In the genomic region with DNA sequence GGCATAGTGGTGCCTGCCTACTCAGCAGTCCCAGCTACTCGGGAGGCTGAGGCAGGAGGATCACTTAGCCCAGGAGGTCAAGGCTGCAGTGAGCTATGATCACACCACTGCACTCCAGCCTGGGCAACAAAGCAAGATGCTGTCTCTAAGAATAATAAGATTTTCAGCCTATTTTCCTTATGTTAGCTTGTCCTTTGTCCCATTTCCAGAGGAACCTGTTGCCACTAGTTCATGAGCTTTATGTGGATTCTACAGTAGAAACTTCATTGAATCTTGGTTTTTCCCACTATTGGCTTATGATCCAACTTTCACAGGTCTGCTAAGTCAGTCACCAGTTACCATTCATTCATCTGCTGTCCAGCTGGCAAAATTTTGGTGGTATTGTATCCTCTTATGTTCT, we compare ENCODE assay signal across 33 cellular contexts. TPM values are rescaled to one million over a fixed set of nuclear protein-coding genes. Genes with fewer than 3 reads are reported as not detected.
"Had no signal": no experiment of that assay in that cellular context is flagged by ENCODE, and none has a peak within 500 bp of the region (broad histone marks: within the 10 kb centered on the region; RNA-seq: fewer than 3 reads in every experiment).

No MANE protein-coding gene starts in this region.

- FAIRE-seq: urothelium cell line had no signal

- H3K9me3 Mint-ChIP-seq: stimulated activated effector memory CD8-positive, alpha-beta T cell treated with anti-CD3 and anti-CD28 coated beads, Interleukin-12 subunit alpha, Interleukin-12 subunit beta, amount 100 ng/mL, for 72 hours; stimulated activated memory B cell treated with anti-CD40 and anti-IgM and Interleukin-4, amounts not matched to agents 10 μg/mL and 1 μg/mL and 100 μg/mL, for 72 hours; stimulated activated naive B cell treated with anti-CD40 and anti-IgM and Interleukin-4, amounts not matched to agents 10 μg/mL and 1 μg/mL and 100 μg/mL, for 72 hours; stimulated activated naive CD8-positive, alpha-beta T cell treated with anti-CD3 and anti-CD28 coated beads, Interleukin-15, amount 100 ng/mL, for 72 hours; stimulated activated naive CD8-positive, alpha-beta T cell treated with anti-CD3 and anti-CD28 coated beads, Interleukin-15, Interleukin-2, amounts not matched to agents 100 ng/mL and 50 ng/mL, for 24 hours; type B pancreatic cell had no signal

- H3K4me1 ChIP-seq: testis, tibial artery, uterus, vagina had no signal

- H3K4me3 Mint-ChIP-seq: stimulated activated effector memory CD8-positive, alpha-beta T cell treated with anti-CD3 and anti-CD28 coated beads, Interleukin-12 subunit alpha, Interleukin-12 subunit beta, amount 100 ng/mL, for 72 hours; stimulated activated memory B cell treated with anti-CD40 and anti-IgM and Interleukin-4, amounts not matched to agents 10 μg/mL and 1 μg/mL and 100 μg/mL, for 72 hours; stimulated activated naive B cell treated with anti-CD40 and anti-IgM and Interleukin-4, amounts not matched to agents 10 μg/mL and 1 μg/mL and 100 μg/mL, for 72 hours; stimulated activated naive CD8-positive, alpha-beta T cell treated with anti-CD3 and anti-CD28 coated beads, Interleukin-15, amount 100 ng/mL, for 72 hours; stimulated activated naive CD8-positive, alpha-beta T cell treated with anti-CD3 and anti-CD28 coated beads, Interleukin-15, Interleukin-2, amounts not matched to agents 100 ng/mL and 50 ng/mL, for 24 hours; type B pancreatic cell had no signal

- H3K4me3 ChIP-seq: stomach, suprapubic skin, testis, thoracic aorta, thyroid gland, tibial artery, tibial nerve, transverse colon, upper lobe of left lung, upper lobe of right lung, uterus, vagina had no signal

- H3K9me3 ChIP-seq: stomach, suprapubic skin, testis, thoracic aorta, thyroid gland, tibial artery, tibial nerve, transverse colon, upper lobe of left lung, upper lobe of right lung, uterus, vagina had no signal

- H3K36me3 Mint-ChIP-seq: stimulated activated effector memory CD8-positive, alpha-beta T cell treated with anti-CD3 and anti-CD28 coated beads, Interleukin-12 subunit alpha, Interleukin-12 subunit beta, amount 100 ng/mL, for 72 hours; stimulated activated memory B cell treated with anti-CD40 and anti-IgM and Interleukin-4, amounts not matched to agents 10 μg/mL and 1 μg/mL and 100 μg/mL, for 72 hours; stimulated activated naive B cell treated with anti-CD40 and anti-IgM and Interleukin-4, amounts not matched to agents 10 μg/mL and 1 μg/mL and 100 μg/mL, for 72 hours; type B pancreatic cell had no signal

- H3K27ac Mint-ChIP-seq: stimulated activated effector memory CD8-positive, alpha-beta T cell treated with anti-CD3 and anti-CD28 coated beads, Interleukin-12 subunit alpha, Interleukin-12 subunit beta, amount 100 ng/mL, for 72 hours; stimulated activated memory B cell treated with anti-CD40 and anti-IgM and Interleukin-4, amounts not matched to agents 10 μg/mL and 1 μg/mL and 100 μg/mL, for 72 hours; stimulated activated naive B cell treated with anti-CD40 and anti-IgM and Interleukin-4, amounts not matched to agents 10 μg/mL and 1 μg/mL and 100 μg/mL, for 72 hours; stimulated activated naive CD8-positive, alpha-beta T cell treated with anti-CD3 and anti-CD28 coated beads, Interleukin-15, amount 100 ng/mL, for 72 hours; stimulated activated naive CD8-positive, alpha-beta T cell treated with anti-CD3 and anti-CD28 coated beads, Interleukin-15, Interleukin-2, amounts not matched to agents 100 ng/mL and 50 ng/mL, for 24 hours; type B pancreatic cell had no signal

- H3K27me3 ChIP-seq: stomach, suprapubic skin, testis, thyroid gland, tibial nerve, transverse colon, upper lobe of left lung, upper lobe of right lung, uterus, vagina had no signal

- H3K36me3 ChIP-seq: stomach, suprapubic skin, thoracic aorta, thyroid gland, tibial artery, tibial nerve, transverse colon, upper lobe of left lung, upper lobe of right lung, uterus, vagina had no signal

- H3K27ac ChIP-seq: stomach, suprapubic skin, testis, thoracic aorta, thyroid gland, tibial artery, tibial nerve, transverse colon, upper lobe of left lung, upper lobe of right lung, uterus, vagina had no signal

- ATAC-seq: stimulated activated effector memory CD8-positive, alpha-beta T cell treated with anti-CD3 and anti-CD28 coated beads, Interleukin-12 subunit alpha, Interleukin-12 subunit beta, amount 100 ng/mL, for 72 hours; stimulated activated memory B cell treated with anti-CD40 and anti-IgM and Interleukin-4, amounts not matched to agents 10 μg/mL and 1 μg/mL and 100 μg/mL, for 72 hours; stimulated activated naive B cell treated with anti-CD40 and anti-IgM and Interleukin-4, amounts not matched to agents 10 μg/mL and 1 μg/mL and 100 μg/mL, for 72 hours; stimulated activated naive CD8-positive, alpha-beta T cell treated with anti-CD3 and anti-CD28 coated beads, Interleukin-15, amount 100 ng/mL, for 72 hours; stimulated activated naive CD8-positive, alpha-beta T cell treated with anti-CD3 and anti-CD28 coated beads, Interleukin-15, Interleukin-2, amounts not matched to agents 100 U/mL and 50 U/mL, for 24 hours; upper lobe of right lung had no signal

- DNase-seq: stimulated activated CD4-positive, alpha-beta T cell treated with anti-CD3 and anti-CD28 coated beads, Interleukin-2, amount 100 ng/mL, for 48 hours; stimulated activated CD4-positive, alpha-beta T cell treated with anti-CD3 and anti-CD28 coated beads, Interleukin-4, amount 100 ng/mL, for 1 hour; stimulated activated CD4-positive, alpha-beta T cell treated with anti-CD3 and anti-CD28 coated beads, Interleukin-4, amount 100 ng/mL, for 24 hours; stimulated activated CD4-positive, alpha-beta T cell treated with anti-CD3 and anti-CD28 coated beads, Interleukin-4, amount 100 ng/mL, for 4 hours; stimulated activated CD8-positive, alpha-beta memory T cell treated with anti-CD3 and anti-CD28 coated beads, Interleukin-4, amount 100 ng/mL, for 48 hours; stimulated activated naive B cell treated with anti-CD40 and anti-IgM and Interleukin-4, amounts not matched to agents 10 μg/mL and 1 μg/mL and 100 μg/mL, for 72 hours; stimulated activated naive CD4-positive, alpha-beta T cell; stimulated activated naive CD4-positive, alpha-beta T cell treated with Interleukin-2 at 50 U/mL for 16 hours; stimulated activated naive CD8-positive, alpha-beta T cell treated with anti-CD3 and anti-CD28 coated beads, Interleukin-15, amount 100 ng/mL, for 72 hours; stimulated activated naive CD8-positive, alpha-beta T cell treated with anti-CD3 and anti-CD28 coated beads, Interleukin-15, Interleukin-2, amounts not matched to agents 100 U/mL and 50 U/mL, for 24 hours; stomach; substantia nigra; testis; tibial artery; transverse colon; trophoblast cell; upper lobe of left lung; upper lobe of right lung; uterus had no signal

- H3K27me3 Mint-ChIP-seq: stimulated activated memory B cell treated with anti-CD40 and anti-IgM and Interleukin-4, amounts not matched to agents 10 μg/mL and 1 μg/mL and 100 μg/mL, for 72 hours; stimulated activated naive B cell treated with anti-CD40 and anti-IgM and Interleukin-4, amounts not matched to agents 10 μg/mL and 1 μg/mL and 100 μg/mL, for 72 hours; stimulated activated naive CD8-positive, alpha-beta T cell treated with anti-CD3 and anti-CD28 coated beads, Interleukin-15, amount 100 ng/mL, for 72 hours; stimulated activated naive CD8-positive, alpha-beta T cell treated with anti-CD3 and anti-CD28 coated beads, Interleukin-15, Interleukin-2, amounts not matched to agents 100 ng/mL and 50 ng/mL, for 24 hours had no signal

RNA-seq across cellular contexts. Expression of a gene that starts 18.2 kb away (rescaled TPM):
- total RNA-seq: temporal lobe, testis, vagina had no signal

RNA-seq across cellular contexts. Expression of a gene that starts 24.0 kb away (rescaled TPM):
- total RNA-seq: stomach, subcutaneous adipose tissue, tibial nerve, transverse colon, upper lobe of right lung, ureter, urinary bladder, uterus had no signal
- polyA plus RNA-seq: urinary bladder had no signal
